17 cellular contexts compared by ENCODE assay signal in genomic region chr7:139895141-139895829, GRCh38.
DNase-seq lines count a peak whose midpoint lies in the region; ATAC-seq and TF ChIP-seq lines count a peak whose summit lies in the region.
"Had no signal": no experiment of that assay in that cellular context is flagged by ENCODE, and none has a peak within 500 bp of the region (broad histone marks: within the 10 kb centered on the region; RNA-seq: fewer than 3 reads in every experiment).

No MANE protein-coding gene starts in this region.

- H3K9me3 ChIP-seq in body of pancreas: no peaks in the 10 kb centered on the region
- H3K9me3 ChIP-seq in tibial nerve: no peaks in the 10 kb centered on the region
- H3K9me3 ChIP-seq in Peyer's patch: no peaks in the 10 kb centered on the region
- H3K9me3 ChIP-seq: HAP-1 had no signal

- no peaks in the 10 kb centered on the region for H3K27me3 Mint-ChIP-seq in dendritic cell treated with granulocyte-macrophage colony-stimulating factor and Interleukin-4, amounts not matched to agents 40 ng/mL and 50 ng/mL, for 4 days
- no peaks in the 10 kb centered on the region for H3K27me3 Mint-ChIP-seq in natural killer cell (ENCODE audit: low read depth in 2 of 2)
- no peaks in the 10 kb centered on the region for H3K27me3 Mint-ChIP-seq in stimulated activated memory B cell treated with anti-CD40 and anti-IgM and Interleukin-4, amounts not matched to agents 10 μg/mL and 1 μg/mL and 100 μg/mL, for 72 hours
- H3K27me3 Mint-ChIP-seq: CD4-positive, alpha-beta T cell had no signal

- intact Hi-C loops in dendritic cell treated with granulocyte-macrophage colony-stimulating factor and Interleukin-4, amounts not matched to agents 40 ng/mL and 50 ng/mL, for 4 days (cut with micrococcal nuclease): no loop called here
- intact Hi-C loops in natural killer cell (cut with micrococcal nuclease): no loop called here
- intact Hi-C loops in body of pancreas (cut with DNase I): no loop called here

- H3K27ac ChIP-seq in body of pancreas: no peak overlapping the region
- no peak overlapping the region for H3K27ac ChIP-seq in tibial nerve
- no peak overlapping the region for H3K27ac ChIP-seq in Peyer's patch

- H3K36me3 Mint-ChIP-seq in dendritic cell treated with granulocyte-macrophage colony-stimulating factor and Interleukin-4, amounts not matched to agents 40 ng/mL and 50 ng/mL, for 4 days (ENCODE audit: low read depth): peaks cover 98% of the 10 kb centered on the region
- H3K36me3 Mint-ChIP-seq in natural killer cell: no peaks in the 10 kb centered on the region
- H3K36me3 Mint-ChIP-seq in stimulated activated memory B cell treated with anti-CD40 and anti-IgM and Interleukin-4, amounts not matched to agents 10 μg/mL and 1 μg/mL and 100 μg/mL, for 72 hours: peaks cover 10% of the 10 kb centered on the region

- TF ChIP-seq POLR2A in body of pancreas (IDR thresholded peaks at IDR 0.05) (no peak), tibial nerve (IDR thresholded peaks at IDR 0.05) (no peak), Peyer's patch (IDR thresholded peaks at IDR 0.05) (no peak)

- H3K4me3 ChIP-seq in body of pancreas: no peak overlapping the region
- H3K4me3 ChIP-seq in tibial nerve: no peak overlapping the region
- no peak overlapping the region for H3K4me3 ChIP-seq in Peyer's patch
- H3K4me3 ChIP-seq: HAP-1 had no signal

- peak overlapping the region; percentile 56 for H3K27ac Mint-ChIP-seq in dendritic cell treated with granulocyte-macrophage colony-stimulating factor and Interleukin-4, amounts not matched to agents 40 ng/mL and 50 ng/mL, for 4 days
- H3K27ac Mint-ChIP-seq in natural killer cell: peak overlapping the region; percentile 45 to 73
- peak overlapping the region; percentile 51 for H3K27ac Mint-ChIP-seq in stimulated activated memory B cell treated with anti-CD40 and anti-IgM and Interleukin-4, amounts not matched to agents 10 μg/mL and 1 μg/mL and 100 μg/mL, for 72 hours
- H3K27ac Mint-ChIP-seq: CD4-positive, alpha-beta T cell had no signal

- no peaks in the 10 kb centered on the region for H3K36me3 ChIP-seq in body of pancreas (replicated peaks in 1 of 2; ENCODE audit: insufficient read depth in 1 of 2, low read depth in 2 of 2)
- no peaks in the 10 kb centered on the region for H3K36me3 ChIP-seq in tibial nerve
- H3K36me3 ChIP-seq in Peyer's patch: no peaks in the 10 kb centered on the region
- H3K36me3 ChIP-seq: HAP-1 had no signal

- WGBS in body of pancreas, 2 donors: 74 to 79% methylated on average over 6 of the region's 6 CpGs
- 79 to 94% methylated on average over 4 to 6 of the region's 6 CpGs for WGBS in tibial nerve, 2 donors

- TF ChIP-seq CTCF in natural killer cell (IDR thresholded peaks at IDR 0.05): no peak
- TF ChIP-seq CTCF in body of pancreas (IDR thresholded peaks at IDR 0.05): no peak
- no peak for TF ChIP-seq CTCF in tibial nerve (IDR thresholded peaks at IDR 0.05)
- TF ChIP-seq CTCF in Peyer's patch (IDR thresholded peaks at IDR 0.05): no peak

- DNase-seq in NCI-H82 (lab: John Stamatoyannopoulos, UW) (peak; percentile 61), natural killer cell (no peak), body of pancreas (no peak), tibial nerve (ENCODE audit: low spot score in 2 of 2) (no peak), Peyer's patch (no peak)
- DNase-seq: ACHN; CD4-positive, alpha-beta T cell; DMS53; KG1; NCI-H1436; NCI-H2029; NCI-H2171; NCI-H446 treated with DMSO at 0.1 percent for 48 hours; NCI-H774 had no signal

- H3K27me3 ChIP-seq in body of pancreas: no peaks in the 10 kb centered on the region
- H3K27me3 ChIP-seq in tibial nerve: no peaks in the 10 kb centered on the region
- no peaks in the 10 kb centered on the region for H3K27me3 ChIP-seq in Peyer's patch

- no peak overlapping the region for H3K4me3 Mint-ChIP-seq in dendritic cell treated with granulocyte-macrophage colony-stimulating factor and Interleukin-4, amounts not matched to agents 40 ng/mL and 50 ng/mL, for 4 days
- H3K4me3 Mint-ChIP-seq in natural killer cell: no peak overlapping the region
- H3K4me3 Mint-ChIP-seq in stimulated activated memory B cell treated with anti-CD40 and anti-IgM and Interleukin-4, amounts not matched to agents 10 μg/mL and 1 μg/mL and 100 μg/mL, for 72 hours: no peak overlapping the region
- H3K4me3 Mint-ChIP-seq: CD4-positive, alpha-beta T cell had no signal

- no peaks in the 10 kb centered on the region for H3K9me3 Mint-ChIP-seq in dendritic cell treated with granulocyte-macrophage colony-stimulating factor and Interleukin-4, amounts not matched to agents 40 ng/mL and 50 ng/mL, for 4 days
- H3K9me3 Mint-ChIP-seq in natural killer cell: no peaks in the 10 kb centered on the region
- H3K9me3 Mint-ChIP-seq in stimulated activated memory B cell treated with anti-CD40 and anti-IgM and Interleukin-4, amounts not matched to agents 10 μg/mL and 1 μg/mL and 100 μg/mL, for 72 hours: no peaks in the 10 kb centered on the region
- H3K9me3 Mint-ChIP-seq: CD4-positive, alpha-beta T cell had no signal

- no peak for TF ChIP-seq EP300 in tibial nerve (IDR thresholded peaks at IDR 0.05)

- H3K4me1 ChIP-seq in body of pancreas (no peaks in the 10 kb centered on the region), tibial nerve (no peaks in the 10 kb centered on the region), Peyer's patch (no peaks in the 10 kb centered on the region)
- H3K4me1 ChIP-seq: HAP-1 had no signal

- H3K4me1 Mint-ChIP-seq in dendritic cell treated with granulocyte-macrophage colony-stimulating factor and Interleukin-4, amounts not matched to agents 40 ng/mL and 50 ng/mL, for 4 days (ENCODE audit: low read depth): peaks cover 81% of the 10 kb centered on the region
- peaks cover 34 to 51% of the 10 kb centered on the region in 2 donors for H3K4me1 Mint-ChIP-seq in natural killer cell
- peaks cover 36% of the 10 kb centered on the region for H3K4me1 Mint-ChIP-seq in stimulated activated memory B cell treated with anti-CD40 and anti-IgM and Interleukin-4, amounts not matched to agents 10 μg/mL and 1 μg/mL and 100 μg/mL, for 72 hours

- ATAC-seq in natural killer cell (no peak), body of pancreas (no peak)
- ATAC-seq in stimulated activated memory B cell treated with anti-CD40 and anti-IgM and Interleukin-4, amounts not matched to agents 10 μg/mL and 1 μg/mL and 100 μg/mL, for 72 hours: no peak
